ENCODE assay signal across 22 cellular contexts in genomic region chr1:113243529-113243928, GRCh38.
DNase-seq lines count a peak whose midpoint lies in the region; ATAC-seq and TF ChIP-seq lines count a peak whose summit lies in the region.
"Had no signal": no experiment of that assay in that cellular context is flagged by ENCODE, and none has a peak within 500 bp of the region (broad histone marks: within the 10 kb centered on the region; RNA-seq: fewer than 3 reads in every experiment).

No MANE protein-coding gene starts in this region.

- no peaks in the 10 kb centered on the region for H3K36me3 ChIP-seq in HEK293 (ENCODE audit: control insufficient read depth in 2 of 2, insufficient read depth in 1 of 2, low read length in 2 of 2)
- H3K36me3 ChIP-seq in colonic mucosa = no peaks in the 10 kb centered on the region
- H3K36me3 ChIP-seq in transverse colon = no peaks in the 10 kb centered on the region
- no peaks in the 10 kb centered on the region for H3K36me3 ChIP-seq in psoas muscle (ENCODE audit: insufficient read depth in 1 of 2, low read depth in 1 of 2)
- H3K36me3 ChIP-seq: BE2C; BLaER1 treated with 17β-estradiol and CSF1 and Interleukin-3, amounts not matched to agents 10 nM and 100 nM; HAP-1 had no signal

- no peak overlapping the region for H3K4me3 ChIP-seq in HEK293 (ENCODE audit: low read depth, low read length)
- no peak overlapping the region for H3K4me3 ChIP-seq in colonic mucosa
- H3K4me3 ChIP-seq in transverse colon = no peak overlapping the region
- H3K4me3 ChIP-seq in psoas muscle = no peak overlapping the region
- H3K4me3 ChIP-seq: A549; BLaER1 treated with 17β-estradiol and CSF1 and Interleukin-3, amounts not matched to agents 10 nM and 100 nM; HAP-1 had no signal

- intact Hi-C loops in colonic mucosa (cut with DNase I) (no loop called here), transverse colon (cut with DNase I; ENCODE audit: low total_unique reads) (no loop called here), psoas muscle (cut with DNase I) (no loop called here)

- in situ Hi-C loops in transverse colon (cut with MboI; ENCODE audit: low pct_ligation_motif_present in 1 of 4, low pct_unique_long_range_greater_than_20kb in 1 of 4, low sequenced_read_pairs in 3 of 4) = no loop called here

- H3K9me3 ChIP-seq in HEK293 (ENCODE audit: control insufficient read depth, insufficient read depth, low read depth, low read length) (no peaks in the 10 kb centered on the region), colonic mucosa (no peaks in the 10 kb centered on the region), transverse colon (no peaks in the 10 kb centered on the region), psoas muscle (no peaks in the 10 kb centered on the region)
- H3K9me3 ChIP-seq: A549; BE2C; BLaER1 treated with 17β-estradiol and CSF1 and Interleukin-3, amounts not matched to agents 10 nM and 100 nM; HAP-1 had no signal

- H3K27me3 Mint-ChIP-seq in nephron (ENCODE audit: low read depth) = no peaks in the 10 kb centered on the region
- H3K27me3 Mint-ChIP-seq in T-helper 2 cell treated with Interferon-gamma antibody and Interleukin-4, amounts not matched to agents 5 μg/mL and 100 μg/mL, for 36 hours (ENCODE audit: low read depth) = peaks cover 8% of the 10 kb centered on the region
- H3K27me3 Mint-ChIP-seq: CD4-positive, alpha-beta T cell had no signal

- no peak overlapping the region for H3K4me3 Mint-ChIP-seq in nephron
- no peak overlapping the region for H3K4me3 Mint-ChIP-seq in T-helper 2 cell treated with Interferon-gamma antibody and Interleukin-4, amounts not matched to agents 5 μg/mL and 100 μg/mL, for 36 hours
- H3K4me3 Mint-ChIP-seq: CD14-positive monocyte; CD4-positive, alpha-beta T cell; CD8-positive, alpha-beta memory T cell had no signal

- no peaks in the 10 kb centered on the region for H3K36me3 Mint-ChIP-seq in nephron (ENCODE audit: low read depth)
- H3K36me3 Mint-ChIP-seq in T-helper 2 cell treated with Interferon-gamma antibody and Interleukin-4, amounts not matched to agents 5 μg/mL and 100 μg/mL, for 36 hours (ENCODE audit: low read depth) = no peaks in the 10 kb centered on the region
- H3K36me3 Mint-ChIP-seq: CD14-positive monocyte; CD8-positive, alpha-beta memory T cell had no signal

- TF ChIP-seq CTCF in HEK293 (tag by site-specific recombination; IDR thresholded peaks at IDR 0.05) = no peak
- no peak for TF ChIP-seq CTCF in colonic mucosa (IDR thresholded peaks at IDR 0.05)
- TF ChIP-seq CTCF in nephron (IDR thresholded peaks at IDR 0.05; ENCODE audit: unreplicated experiment in 3 of 3) = no peak
- no peak for TF ChIP-seq CTCF in transverse colon (IDR thresholded peaks at IDR 0.05)
- TF ChIP-seq CTCF in psoas muscle (IDR thresholded peaks at IDR 0.05) = no peak

- H3K27ac ChIP-seq in HEK293 (ENCODE audit: extremely low read depth, low read depth, low read length) (no peak overlapping the region), colonic mucosa (peak overlapping the region; percentile 62), transverse colon (peak overlapping the region; percentile 72 to 77 (median 76)), psoas muscle (no peak overlapping the region)
- H3K27ac ChIP-seq: A549; BLaER1 treated with 17β-estradiol and CSF1 and Interleukin-3, amounts not matched to agents 10 nM and 100 nM had no signal

- POLR2A ChIA-PET in HEK293 (lab: Yijun Ruan, JAX) = no interaction called here

- peaks cover 20% of the 10 kb centered on the region for H3K4me1 Mint-ChIP-seq in nephron
- no peaks in the 10 kb centered on the region for H3K4me1 Mint-ChIP-seq in T-helper 2 cell treated with Interferon-gamma antibody and Interleukin-4, amounts not matched to agents 5 μg/mL and 100 μg/mL, for 36 hours (ENCODE audit: low read depth)
- H3K4me1 Mint-ChIP-seq: CD14-positive monocyte; CD8-positive, alpha-beta memory T cell had no signal

- CTCF ChIA-PET in HEK293 (lab: Yijun Ruan, JAX) = no interaction called here

- no peak for TF ChIP-seq EP300 in transverse colon (IDR thresholded peaks at IDR 0.05; ENCODE audit: low read depth)

- ATAC-seq in psoas muscle = no peak
- ATAC-seq: A549 had no signal

- H3K9ac ChIP-seq in colonic mucosa (ENCODE audit: low read depth in 2 of 2, low read length in 2 of 2) = peak overlapping the region in 1 of 2 donors; percentile 54
- H3K9ac ChIP-seq: BLaER1 treated with 17β-estradiol and CSF1 and Interleukin-3, amounts not matched to agents 10 nM and 100 nM had no signal

- DNase-seq in colonic mucosa (no peak), transverse colon (no peak), psoas muscle (no peak), NCI-H1048 (lab: John Stamatoyannopoulos, UW) (no peak)
- no peak for DNase-seq in T-helper 2 cell treated with Interferon-gamma antibody and Interleukin-4, amounts not matched to agents 5 μg/mL and 100 μg/mL, for 36 hours (ENCODE audit: low spot score)
- DNase-seq: 8988T; ACHN; AML-193; BE2C; CD4-positive, alpha-beta T cell; CD8-positive, alpha-beta memory T cell; DMS 273 treated with DMSO at 0.1 percent for 48 hours; DMS79; EL; GF-D8; GOT3 had no signal

- TF ChIP-seq POLR2A in transverse colon (IDR thresholded peaks at IDR 0.05) = no peak

- 50 to 66% methylated on average over 2 of the region's 2 CpGs for WGBS in transverse colon (ENCODE audit: low coverage in 1 of 2), 2 donors
- 57 to 77% (median 68%) methylated on average over 2 of the region's 2 CpGs for WGBS in psoas muscle, 3 donors

- H3K4me1 ChIP-seq in HEK293 (ENCODE audit: control insufficient read depth, insufficient read depth, low read length) = peaks cover 6% of the 10 kb centered on the region
- H3K4me1 ChIP-seq in colonic mucosa = peaks cover 6% of the 10 kb centered on the region
- peaks cover 11 to 63% (median 31%) of the 10 kb centered on the region in 4 donors for H3K4me1 ChIP-seq in transverse colon
- H3K4me1 ChIP-seq in psoas muscle = no peaks in the 10 kb centered on the region
- H3K4me1 ChIP-seq: A549; BLaER1 treated with 17β-estradiol and CSF1 and Interleukin-3, amounts not matched to agents 10 nM and 100 nM; HAP-1 had no signal

- H3K9me3 Mint-ChIP-seq in nephron = no peaks in the 10 kb centered on the region
- no peaks in the 10 kb centered on the region for H3K9me3 Mint-ChIP-seq in T-helper 2 cell treated with Interferon-gamma antibody and Interleukin-4, amounts not matched to agents 5 μg/mL and 100 μg/mL, for 36 hours
- H3K9me3 Mint-ChIP-seq: CD4-positive, alpha-beta T cell; CD8-positive, alpha-beta memory T cell had no signal

- peak overlapping the region; percentile 5 to 28 (median 24) for H3K27ac Mint-ChIP-seq in nephron
- no peak overlapping the region for H3K27ac Mint-ChIP-seq in T-helper 2 cell treated with Interferon-gamma antibody and Interleukin-4, amounts not matched to agents 5 μg/mL and 100 μg/mL, for 36 hours
- H3K27ac Mint-ChIP-seq: CD14-positive monocyte; CD4-positive, alpha-beta T cell; CD8-positive, alpha-beta memory T cell had no signal

- H3K27me3 ChIP-seq in colonic mucosa = no peaks in the 10 kb centered on the region
- no peaks in the 10 kb centered on the region for H3K27me3 ChIP-seq in transverse colon
- no peaks in the 10 kb centered on the region for H3K27me3 ChIP-seq in psoas muscle (ENCODE audit: insufficient read depth in 3 of 3, low read length in 2 of 3)
- H3K27me3 ChIP-seq: BE2C; BLaER1 treated with 17β-estradiol and CSF1 and Interleukin-3, amounts not matched to agents 10 nM and 100 nM had no signal

TF ChIP-seq in HEK293, 187 proteins besides CTCF, POLR2A, EP300 and RAD21:
- TF ChIP-seq ZNF16 (tag by site-specific recombination; IDR thresholded peaks at IDR 0.05; ENCODE audit: low read depth) (no peak), ZNF664 (tag by site-specific recombination; IDR thresholded peaks at IDR 0.05) (no peak), ZFHX2 (tag by site-specific recombination; conservative IDR thresholded peaks at IDR 0.05) (0 out of 2 replicates have a peak, but pooled peaks have one; percentile 38), EGR2 (tag by site-specific recombination; IDR thresholded peaks at IDR 0.05; ENCODE audit: low read depth) (peak; percentile 52; the same call in 1 of the 2 replicates)

Comparison
In these comparisons a context has a peak if more than half of its experiments do, and no peak if none do; other contexts are left out.
1. H3K27ac ChIP-seq: peak in colonic mucosa (single experiment) and transverse colon (4 of 4); none in HEK293 (single experiment) and psoas muscle (single experiment).